ENCODE assay signal across 11 cellular contexts in genomic region chr12:25365340-25365730, GRCh38.
DNase-seq lines count a peak whose midpoint lies in the region; ATAC-seq and TF ChIP-seq lines count a peak whose summit lies in the region.
"Had no signal": no experiment of that assay in that cellular context is flagged by ENCODE, and none has a peak within 500 bp of the region (broad histone marks: within the 10 kb centered on the region; RNA-seq: fewer than 3 reads in every experiment).

No MANE protein-coding gene starts in this region.

- H3K9me3 Mint-ChIP-seq in activated CD4-positive, alpha-beta T cell treated with anti-CD3 and anti-CD28 coated beads, Interleukin-2, amount 10 ng/mL, durations not matched to agents 7 days and 5 days, result no peaks in the 10 kb centered on the region
- H3K9me3 Mint-ChIP-seq in nephron, result no peaks in the 10 kb centered on the region

- no peak overlapping the region for H2AK5ac ChIP-seq in mesendoderm (ENCODE audit: low read length)

- no peak overlapping the region for H2BK120ac ChIP-seq in mesendoderm (ENCODE audit: low read depth, low read length)

- H3K36me3 Mint-ChIP-seq in activated CD4-positive, alpha-beta T cell treated with anti-CD3 and anti-CD28 coated beads, Interleukin-2, amount 10 ng/mL, durations not matched to agents 7 days and 5 days (ENCODE audit: low read depth), result no peaks in the 10 kb centered on the region
- H3K36me3 Mint-ChIP-seq in nephron (ENCODE audit: low read depth) (no peaks in the 10 kb centered on the region), T-helper 17 cell (ENCODE audit: low read depth) (no peaks in the 10 kb centered on the region)

- H3K4me3 ChIP-seq in OCI-LY7 (ENCODE audit: low read depth, low read length, poor library complexity, severe bottlenecking) (no peak overlapping the region), mesendoderm (ENCODE audit: low read length) (no peak overlapping the region)
- H3K4me3 ChIP-seq: esophagus squamous epithelium had no signal

- no peak overlapping the region for H3K9ac ChIP-seq in mesendoderm (ENCODE audit: low read length)

- no peak overlapping the region for H3K56ac ChIP-seq in mesendoderm (ENCODE audit: low read length)

- BruUV-seq in OCI-LY7 (replicated peaks; lab: Mats Ljungman, UMichigan), result no TSS peak

- H3K18ac ChIP-seq in mesendoderm (ENCODE audit: low read length), result no peak overlapping the region

- no peak for DNase-seq in activated CD4-positive, alpha-beta T cell treated with anti-CD3 and anti-CD28 coated beads, Interleukin-2, amount 10 ng/mL, durations not matched to agents 7 days and 5 days
- no peak for DNase-seq in activated CD4-positive, alpha-beta T cell treated with anti-CD3 and anti-CD28 coated beads, Interleukin-2, amount 50 U/mL, for 48 hours
- DNase-seq in OCI-LY7 (ENCODE audit: low spot score) (no peak), 8988T (no peak), T-helper 17 cell (no peak), mesendoderm (no peak)
- DNase-seq: esophagus squamous epithelium, NCI-H524, right cardiac atrium had no signal

- H3K36me3 ChIP-seq in OCI-LY7 (ENCODE audit: insufficient read depth, low read length) (no peaks in the 10 kb centered on the region), mesendoderm (ENCODE audit: control insufficient read depth, insufficient read depth, low read length) (no peaks in the 10 kb centered on the region)
- H3K36me3 ChIP-seq: esophagus squamous epithelium had no signal

- no peak overlapping the region for H2BK5ac ChIP-seq in mesendoderm (ENCODE audit: low read length)

- H3K27ac Mint-ChIP-seq in activated CD4-positive, alpha-beta T cell treated with anti-CD3 and anti-CD28 coated beads, Interleukin-2, amount 10 ng/mL, durations not matched to agents 7 days and 5 days, result peak overlapping the region; percentile 65
- peak overlapping the region; percentile 37 to 49 (median 38) for H3K27ac Mint-ChIP-seq in nephron
- no peak overlapping the region for H3K27ac Mint-ChIP-seq in T-helper 17 cell

- H3K27me3 ChIP-seq in mesendoderm (ENCODE audit: insufficient read depth, low read length, poor library complexity), result no peaks in the 10 kb centered on the region
- H3K27me3 ChIP-seq: esophagus squamous epithelium had no signal

- peaks cover 14% of the 10 kb centered on the region for H3K4me1 Mint-ChIP-seq in activated CD4-positive, alpha-beta T cell treated with anti-CD3 and anti-CD28 coated beads, Interleukin-2, amount 10 ng/mL, durations not matched to agents 7 days and 5 days
- H3K4me1 Mint-ChIP-seq in nephron (peaks cover 10% of the 10 kb centered on the region), T-helper 17 cell (peaks cover 6% of the 10 kb centered on the region)

- H3K27me3 Mint-ChIP-seq in activated CD4-positive, alpha-beta T cell treated with anti-CD3 and anti-CD28 coated beads, Interleukin-2, amount 10 ng/mL, durations not matched to agents 7 days and 5 days, result peaks cover 3% of the 10 kb centered on the region
- H3K27me3 Mint-ChIP-seq in nephron (ENCODE audit: low read depth) (peaks cover 5% of the 10 kb centered on the region), T-helper 17 cell (peaks cover 6% of the 10 kb centered on the region)

- peak; percentile 8 for ATAC-seq in HG02840 (IDR thresholded peaks at IDR 0.05; ENCODE audit: low FRiP score, unreplicated experiment)
- ATAC-seq in T-helper 17 cell, result no peak
- ATAC-seq: right cardiac atrium had no signal

- intact Hi-C loops in OCI-LY7 (cut with micrococcal nuclease; ENCODE audit: unreplicated experiment), result no loop called here

- no peaks in the 10 kb centered on the region for H3K9me2 ChIP-seq in OCI-LY7 (ENCODE audit: insufficient read depth, low read length)

- H2AFZ ChIP-seq in OCI-LY7 (ENCODE audit: low read length), result peak overlapping the region; percentile 64

- H3K79me1 ChIP-seq in mesendoderm (ENCODE audit: low read length), result no peaks in the 10 kb centered on the region

- WGBS in mesendoderm (ENCODE audit: extremely low coverage, insufficient coverage, low lambda C conversion rate), result no CpG with 5 or more reads among the region's 3 CpGs

- H3K4ac ChIP-seq in mesendoderm (ENCODE audit: low read depth, low read length), result no peak overlapping the region

- peak overlapping the region; percentile 4; the same call in 1 of the 2 replicates for H3K4me2 ChIP-seq in OCI-LY7 (ENCODE audit: low read length)
- H3K4me2 ChIP-seq in mesendoderm (ENCODE audit: low read length), result no peak overlapping the region

- H4K5ac ChIP-seq in mesendoderm (ENCODE audit: low read length), result no peak overlapping the region

- H3K23ac ChIP-seq in mesendoderm (ENCODE audit: low read length), result no peak overlapping the region

- H3K4me1 ChIP-seq in OCI-LY7 (ENCODE audit: insufficient read depth, low read length, poor library complexity, severe bottlenecking), result peaks cover 8% of the 10 kb centered on the region
- H3K4me1 ChIP-seq in mesendoderm (ENCODE audit: control insufficient read depth, low read depth, low read length), result no peaks in the 10 kb centered on the region

- H3K9me3 ChIP-seq in OCI-LY7 (ENCODE audit: low read length) (no peaks in the 10 kb centered on the region), T-helper 17 cell (ENCODE audit: control insufficient read depth, low read length, poor library complexity, severe bottlenecking) (no peaks in the 10 kb centered on the region)
- H3K9me3 ChIP-seq: esophagus squamous epithelium had no signal

- H4K20me1 ChIP-seq in OCI-LY7 (ENCODE audit: insufficient read depth, low read length), result no peaks in the 10 kb centered on the region

- CTCF ChIA-PET in activated CD4-positive, alpha-beta T cell treated with anti-CD3 and anti-CD28 coated beads, Interleukin-2, amount 10 ng/mL, durations not matched to agents 7 days and 5 days (lab: Charles Lee), result no interaction called here
- CTCF ChIA-PET in OCI-LY7 (lab: Charles Lee; ENCODE audit: unreplicated experiment), result no interaction called here

- no peak for TF ChIP-seq CTCF in OCI-LY7 (conservative IDR thresholded peaks at IDR 0.05; ENCODE audit: low read length)
- no peak for TF ChIP-seq CTCF in nephron (IDR thresholded peaks at IDR 0.05; ENCODE audit: unreplicated experiment in 3 of 3)

- H3K79me2 ChIP-seq in OCI-LY7 (ENCODE audit: insufficient read depth, low read depth, low read length) (no peaks in the 10 kb centered on the region), mesendoderm (ENCODE audit: control insufficient read depth, insufficient read depth, low read length) (no peaks in the 10 kb centered on the region)

- no peak overlapping the region for H4K8ac ChIP-seq in mesendoderm (ENCODE audit: low read depth, low read length)

- no peak overlapping the region for H3K4me3 Mint-ChIP-seq in activated CD4-positive, alpha-beta T cell treated with anti-CD3 and anti-CD28 coated beads, Interleukin-2, amount 10 ng/mL, durations not matched to agents 7 days and 5 days
- H3K4me3 Mint-ChIP-seq in nephron (no peak overlapping the region), T-helper 17 cell (no peak overlapping the region)

- POLR2A ChIA-PET in activated CD4-positive, alpha-beta T cell treated with anti-CD3 and anti-CD28 coated beads, Interleukin-2, amount 10 ng/mL, durations not matched to agents 7 days and 5 days (lab: Charles Lee), result interaction anchor here (0.6 to 1.2 kb wide), 3 partner anchors 12 to 109 kb away, joined by 3 read pairs; no protein-coding TSS in a partner anchor
- POLR2A ChIA-PET in OCI-LY7 (lab: Charles Lee), result interaction anchor here (0.5 to 1.4 kb wide), 10 partner anchors 9 to 613 kb away, joined by 3 to 6 read pairs (median 4); no protein-coding TSS in a partner anchor

- H2BK15ac ChIP-seq in mesendoderm (replicated peaks; ENCODE audit: low read depth), result no peak overlapping the region

- H3K27ac ChIP-seq in OCI-LY7 (ENCODE audit: low read depth, low read length, poor library complexity, severe bottlenecking) (no peak overlapping the region), mesendoderm (ENCODE audit: low read depth, low read length) (no peak overlapping the region)
- H3K27ac ChIP-seq: esophagus squamous epithelium had no signal
